Comparison of ENCODE assay signal across 1 cellular context in genomic region chr17:16215273-16215964, GRCh38.
TF ChIP-seq lines count a peak whose summit lies in the region.

Gene NCOR1 (minus strand): TSS chr17:16215534. CDS start chr17:16194569, 20,965 bp downstream.

TF ChIP-seq in K562, 482 proteins besides CTCF, POLR2A, EP300 and RAD21 (continued from another document and continues in another):
- TF ChIP-seq MIER1 (IDR thresholded peaks at IDR 0.05; ENCODE audit: low read depth) (no peak), ZBTB11 (CRISPR knock-in tag; IDR thresholded peaks at IDR 0.05) (peak; percentile 29 to 89 (median 44); a peak in 4 of 6 replicates), TCF15 (CRISPR knock-in tag; IDR thresholded peaks at IDR 0.05) (no peak), RCOR1 (IDR thresholded peaks at IDR 0.05; ENCODE audit: borderline replicate concordance in 1 of 2, low read depth in 2 of 2, low read length in 2 of 2) (peak in 1 of 2 experiments; percentile 33; a peak in 1 of 4 replicates), MCM5 (IDR thresholded peaks at IDR 0.05; ENCODE audit: low read depth) (no peak), DDX20 (tag; IDR thresholded peaks at IDR 0.05; ENCODE audit: low read depth) (no peak), SIN3B (IDR thresholded peaks at IDR 0.05; ENCODE audit: low read depth) (peak; percentile 26; the same call in 1 of the 2 replicates), ZNF609 (CRISPR knock-in tag; IDR thresholded peaks at IDR 0.05; ENCODE audit: borderline replicate concordance) (no peak), ZNF511 (CRISPR knock-in tag; IDR thresholded peaks at IDR 0.05) (no peak; the same call in 1 of the 2 replicates), ETV5 (CRISPR knock-in tag; IDR thresholded peaks at IDR 0.05; ENCODE audit: low read depth) (peak; percentile 66; the same call in 1 of the 2 replicates), TAF1 (IDR thresholded peaks at IDR 0.05; ENCODE audit: control insufficient read depth, extremely low read depth, insufficient read depth, low read length, severe bottlenecking) (peak; percentile 86), SREBF1 (IDR thresholded peaks at IDR 0.05; ENCODE audit: borderline replicate concordance, low read depth, low read length) (no peak), USF2 (CRISPR knock-in tag; IDR thresholded peaks at IDR 0.05) (no peak), RNF2 (IDR thresholded peaks at IDR 0.05) (peak; percentile 36; the same call in 1 of the 2 replicates), GTF2F1 (IDR thresholded peaks at IDR 0.05; ENCODE audit: low read depth, low read length) (peak; percentile 65; the same call in 1 of the 2 replicates), USF1 (CRISPR knock-in tag; IDR thresholded peaks at IDR 0.05) (peak; percentile 17; the same call in 1 of the 2 replicates), ZNF644 (tag; IDR thresholded peaks at IDR 0.05; ENCODE audit: low read depth) (no peak), ZNF263 (CRISPR knock-in tag; IDR thresholded peaks at IDR 0.05; ENCODE audit: borderline replicate concordance) (no peak), NR2C2 (CRISPR knock-in tag; IDR thresholded peaks at IDR 0.05) (no peak), NR2C2 (tag; IDR thresholded peaks at IDR 0.05) (peak; percentile 58), ZNF77 (CRISPR knock-in tag; IDR thresholded peaks at IDR 0.05) (no peak), CEBPB (tag; IDR thresholded peaks at IDR 0.05) (no peak), ETV1 (tag; conservative IDR thresholded peaks at IDR 0.05; ENCODE audit: low read depth) (peak; percentile 72), KDM5B (IDR thresholded peaks at IDR 0.05; ENCODE audit: insufficient replicate concordance, low read depth, low read length) (peak; percentile 71), TCF3 (CRISPR knock-in tag; IDR thresholded peaks at IDR 0.05) (0 out of 2 replicates have a peak, but pooled peaks have one; percentile 10), CGGBP1 (CRISPR knock-in tag; IDR thresholded peaks at IDR 0.05) (peak; percentile 78), GABPB2 (CRISPR knock-in tag; conservative IDR thresholded peaks at IDR 0.05) (no peak), MYC (IDR thresholded peaks at IDR 0.05; ENCODE audit: low read depth, low read length) (peak; percentile 43; the same call in 1 of the 2 replicates), MYC (CRISPR knock-in tag; IDR thresholded peaks at IDR 0.05; ENCODE audit: borderline replicate concordance, low read depth) (peak; percentile 75; the same call in 1 of the 2 replicates), ZNF584 (CRISPR knock-in tag; IDR thresholded peaks at IDR 0.05; ENCODE audit: low read depth) (no peak), STAG1 (CRISPR knock-in tag; IDR thresholded peaks at IDR 0.05; ENCODE audit: borderline replicate concordance) (no peak), NKRF (IDR thresholded peaks at IDR 0.05; ENCODE audit: borderline replicate concordance) (peak; percentile 37; the same call in 1 of the 2 replicates), ESRRA (IDR thresholded peaks at IDR 0.05; ENCODE audit: borderline replicate concordance, low read depth) (no peak), HDAC6 (IDR thresholded peaks at IDR 0.05; ENCODE audit: low read depth, low read length) (no peak), ESRRB (CRISPR knock-in tag; IDR thresholded peaks at IDR 0.05; ENCODE audit: borderline replicate concordance) (no peak), MAZ (CRISPR knock-in tag; conservative IDR thresholded peaks at IDR 0.05 in 1 of 2, IDR thresholded peaks at IDR 0.05 in 1 of 2) (peak; percentile 41 to 79)
- TF ChIP-seq, protein P1, sequence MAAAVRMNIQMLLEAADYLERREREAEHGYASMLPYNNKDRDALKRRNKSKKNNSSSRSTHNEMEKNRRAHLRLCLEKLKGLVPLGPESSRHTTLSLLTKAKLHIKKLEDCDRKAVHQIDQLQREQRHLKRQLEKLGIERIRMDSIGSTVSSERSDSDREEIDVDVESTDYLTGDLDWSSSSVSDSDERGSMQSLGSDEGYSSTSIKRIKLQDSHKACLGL (CRISPR knock-in tag; IDR thresholded peaks at IDR 0.05; ENCODE audit: borderline replicate concordance, poor library complexity, severe bottlenecking) = no peak
- TF ChIP-seq, protein P2, sequence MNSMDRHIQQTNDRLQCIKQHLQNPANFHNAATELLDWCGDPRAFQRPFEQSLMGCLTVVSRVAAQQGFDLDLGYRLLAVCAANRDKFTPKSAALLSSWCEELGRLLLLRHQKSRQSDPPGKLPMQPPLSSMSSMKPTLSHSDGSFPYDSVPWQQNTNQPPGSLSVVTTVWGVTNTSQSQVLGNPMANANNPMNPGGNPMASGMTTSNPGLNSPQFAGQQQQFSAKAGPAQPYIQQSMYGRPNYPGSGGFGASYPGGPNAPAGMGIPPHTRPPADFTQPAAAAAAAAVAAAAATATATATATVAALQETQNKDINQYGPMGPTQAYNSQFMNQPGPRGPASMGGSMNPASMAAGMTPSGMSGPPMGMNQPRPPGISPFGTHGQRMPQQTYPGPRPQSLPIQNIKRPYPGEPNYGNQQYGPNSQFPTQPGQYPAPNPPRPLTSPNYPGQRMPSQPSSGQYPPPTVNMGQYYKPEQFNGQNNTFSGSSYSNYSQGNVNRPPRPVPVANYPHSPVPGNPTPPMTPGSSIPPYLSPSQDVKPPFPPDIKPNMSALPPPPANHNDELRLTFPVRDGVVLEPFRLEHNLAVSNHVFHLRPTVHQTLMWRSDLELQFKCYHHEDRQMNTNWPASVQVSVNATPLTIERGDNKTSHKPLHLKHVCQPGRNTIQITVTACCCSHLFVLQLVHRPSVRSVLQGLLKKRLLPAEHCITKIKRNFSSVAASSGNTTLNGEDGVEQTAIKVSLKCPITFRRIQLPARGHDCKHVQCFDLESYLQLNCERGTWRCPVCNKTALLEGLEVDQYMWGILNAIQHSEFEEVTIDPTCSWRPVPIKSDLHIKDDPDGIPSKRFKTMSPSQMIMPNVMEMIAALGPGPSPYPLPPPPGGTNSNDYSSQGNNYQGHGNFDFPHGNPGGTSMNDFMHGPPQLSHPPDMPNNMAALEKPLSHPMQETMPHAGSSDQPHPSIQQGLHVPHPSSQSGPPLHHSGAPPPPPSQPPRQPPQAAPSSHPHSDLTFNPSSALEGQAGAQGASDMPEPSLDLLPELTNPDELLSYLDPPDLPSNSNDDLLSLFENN (IDR thresholded peaks at IDR 0.05; ENCODE audit: low read depth in 2 of 2, low read length in 2 of 2) = no peak
- TF ChIP-seq, protein P3, sequence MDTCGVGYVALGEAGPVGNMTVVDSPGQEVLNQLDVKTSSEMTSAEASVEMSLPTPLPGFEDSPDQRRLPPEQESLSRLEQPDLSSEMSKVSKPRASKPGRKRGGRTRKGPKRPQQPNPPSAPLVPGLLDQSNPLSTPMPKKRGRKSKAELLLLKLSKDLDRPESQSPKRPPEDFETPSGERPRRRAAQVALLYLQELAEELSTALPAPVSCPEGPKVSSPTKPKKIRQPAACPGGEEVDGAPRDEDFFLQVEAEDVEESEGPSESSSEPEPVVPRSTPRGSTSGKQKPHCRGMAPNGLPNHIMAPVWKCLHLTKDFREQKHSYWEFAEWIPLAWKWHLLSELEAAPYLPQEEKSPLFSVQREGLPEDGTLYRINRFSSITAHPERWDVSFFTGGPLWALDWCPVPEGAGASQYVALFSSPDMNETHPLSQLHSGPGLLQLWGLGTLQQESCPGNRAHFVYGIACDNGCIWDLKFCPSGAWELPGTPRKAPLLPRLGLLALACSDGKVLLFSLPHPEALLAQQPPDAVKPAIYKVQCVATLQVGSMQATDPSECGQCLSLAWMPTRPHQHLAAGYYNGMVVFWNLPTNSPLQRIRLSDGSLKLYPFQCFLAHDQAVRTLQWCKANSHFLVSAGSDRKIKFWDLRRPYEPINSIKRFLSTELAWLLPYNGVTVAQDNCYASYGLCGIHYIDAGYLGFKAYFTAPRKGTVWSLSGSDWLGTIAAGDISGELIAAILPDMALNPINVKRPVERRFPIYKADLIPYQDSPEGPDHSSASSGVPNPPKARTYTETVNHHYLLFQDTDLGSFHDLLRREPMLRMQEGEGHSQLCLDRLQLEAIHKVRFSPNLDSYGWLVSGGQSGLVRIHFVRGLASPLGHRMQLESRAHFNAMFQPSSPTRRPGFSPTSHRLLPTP (IDR thresholded peaks at IDR 0.05; ENCODE audit: borderline replicate concordance, extremely low read depth, insufficient read length) = no peak
